ENCODE assay signal across 10 cellular contexts in genomic region chr3:183449391-183449790, GRCh38. TPM values are rescaled to one million over a fixed set of nuclear protein-coding genes. Genes with fewer than 3 reads are reported as not detected.
DNase-seq lines count a peak whose midpoint lies in the region; ATAC-seq and TF ChIP-seq lines count a peak whose summit lies in the region.
"Had no signal": no experiment of that assay in that cellular context is flagged by ENCODE, and none has a peak within 500 bp of the region (broad histone marks: within the 10 kb centered on the region; RNA-seq: fewer than 3 reads in every experiment).

No MANE protein-coding gene starts in this region.

- no peak overlapping the region for H3K27ac Mint-ChIP-seq in neural crest cell (ENCODE audit: unreplicated experiment)

- H3K9me3 Mint-ChIP-seq in neural crest cell, result no peaks in the 10 kb centered on the region

- peak overlapping the region; percentile 97 for H3K4me3 Mint-ChIP-seq in neural crest cell

- peak; percentile 58 for DNase-seq in EH (ENCODE audit: low read depth)
- DNase-seq in NCI-H69 (lab: John Stamatoyannopoulos, UW), result peak; percentile 40
- DNase-seq in erythroblast (lab: John Stamatoyannopoulos, UW), result peak; percentile 29 to 41
- no peak for DNase-seq in neural crest cell (ENCODE audit: low read depth, low spot score)
- DNase-seq in cortex of kidney (lab: John Stamatoyannopoulos, UW), result no peak
- DNase-seq: HCEC 1CT, MG63 had no signal

- TF ChIP-seq CTCF in neural crest cell (conservative IDR thresholded peaks at IDR 0.05), result no peak

- peaks cover 8% of the 10 kb centered on the region for H3K36me3 Mint-ChIP-seq in neural crest cell (ENCODE audit: low read depth)

- peaks cover 41% of the 10 kb centered on the region for H3K4me1 Mint-ChIP-seq in neural crest cell

- H3K27me3 Mint-ChIP-seq in neural crest cell (ENCODE audit: low read depth), result no peaks in the 10 kb centered on the region

- TF ChIP-seq POLR2A in erythroblast (IDR thresholded peaks at IDR 0.05; ENCODE audit: low read length) (no peak), GM18505 (IDR thresholded peaks at IDR 0.05; ENCODE audit: borderline replicate concordance, extremely low read depth, insufficient read depth, insufficient read length) (no peak)

- ATAC-seq in GM21367 (IDR thresholded peaks at IDR 0.05; ENCODE audit: unreplicated experiment) (no peak), GM18505 (IDR thresholded peaks at IDR 0.05; ENCODE audit: unreplicated experiment) (no peak), HG03196 (IDR thresholded peaks at IDR 0.05; ENCODE audit: unreplicated experiment) (no peak)

RNA-seq across cellular contexts. Expression of gene MCF2L2, which starts 21.0 kb away (rescaled TPM):
- 1.5 and 2.1 TPM in 2 replicates for total RNA-seq in neural crest cell

Comparison
In these comparisons a context has a peak if more than half of its experiments do, and no peak if none do; other contexts are left out.
1. DNase-seq: peak in EH (single experiment), NCI-H69 (single experiment) and erythroblast (2 of 2); none in neural crest cell (single experiment) and cortex of kidney (single experiment).